25 cellular contexts compared by ENCODE assay signal in genomic region chr9:93020151-93020550, GRCh38. TPM values are rescaled to one million over a fixed set of nuclear protein-coding genes. Genes with fewer than 3 reads are reported as not detected.
DNase-seq lines count a peak whose midpoint lies in the region; ATAC-seq and TF ChIP-seq lines count a peak whose summit lies in the region.
"Had no signal": no experiment of that assay in that cellular context is flagged by ENCODE, and none has a peak within 500 bp of the region (broad histone marks: within the 10 kb centered on the region; RNA-seq: fewer than 3 reads in every experiment).

No MANE protein-coding gene starts in this region.

- H3K27ac ChIP-seq in CD4-positive, alpha-beta memory T cell (ENCODE audit: low read depth, low read length) = peak overlapping the region; percentile 41
- H3K27ac ChIP-seq in osteoblast (ENCODE audit: low read depth, low read length) = no peak overlapping the region
- H3K27ac ChIP-seq: dorsolateral prefrontal cortex, gastroesophageal sphincter, neutrophil, psoas muscle, tibial nerve had no signal

- H3K4me1 Mint-ChIP-seq in activated naive CD4-positive, alpha-beta T cell treated with anti-CD3 and anti-CD28 coated beads for 36 hours (ENCODE audit: low read depth) = peaks cover 56% of the 10 kb centered on the region
- H3K4me1 Mint-ChIP-seq in CD4-positive, alpha-beta memory T cell = peaks cover 25 to 75% (median 54%) of the 10 kb centered on the region in 4 donors
- peaks cover 66% of the 10 kb centered on the region for H3K4me1 Mint-ChIP-seq in activated CD8-positive, alpha-beta T cell treated with anti-CD3 and anti-CD28 coated beads, Interleukin-2, amount 10 ng/mL, durations not matched to agents 7 days and 5 days (ENCODE audit: low read depth)
- H3K4me1 Mint-ChIP-seq in MCF 10A (ENCODE audit: insufficient read depth, unreplicated experiment) (no peaks in the 10 kb centered on the region), osteocyte (ENCODE audit: unreplicated experiment) (no peaks in the 10 kb centered on the region)

- no peaks in the 10 kb centered on the region for H3K27me3 Mint-ChIP-seq in activated naive CD4-positive, alpha-beta T cell treated with anti-CD3 and anti-CD28 coated beads for 36 hours (ENCODE audit: low read depth)
- H3K27me3 Mint-ChIP-seq in CD4-positive, alpha-beta memory T cell = no peaks in the 10 kb centered on the region
- H3K27me3 Mint-ChIP-seq in activated CD8-positive, alpha-beta T cell treated with anti-CD3 and anti-CD28 coated beads, Interleukin-2, amount 10 ng/mL, durations not matched to agents 7 days and 5 days (ENCODE audit: low read depth) = no peaks in the 10 kb centered on the region
- H3K27me3 Mint-ChIP-seq in MCF 10A (ENCODE audit: insufficient read depth, unreplicated experiment) (peaks cover 29% of the 10 kb centered on the region), osteocyte (ENCODE audit: unreplicated experiment) (peaks cover 6% of the 10 kb centered on the region)
- H3K27me3 Mint-ChIP-seq: memory B cell had no signal

- ATAC-seq in activated CD8-positive, alpha-beta T cell treated with anti-CD3 and anti-CD28 coated beads, Interleukin-2, amount 10 ng/mL, durations not matched to agents 7 days and 5 days = no peak
- ATAC-seq in HG02970 (IDR thresholded peaks at IDR 0.05; ENCODE audit: low FRiP score, unreplicated experiment) = no peak
- ATAC-seq: gastroesophageal sphincter, GM12878, PC-3, psoas muscle had no signal

- no TSS peak for BruUV-seq in MCF 10A (replicated peaks; lab: Mats Ljungman, UMichigan)

- H3K36me3 Mint-ChIP-seq in activated naive CD4-positive, alpha-beta T cell treated with anti-CD3 and anti-CD28 coated beads for 36 hours (ENCODE audit: low read depth) = peaks cover 38% of the 10 kb centered on the region
- peaks cover 69 to 88% of the 10 kb centered on the region in 2 donors for H3K36me3 Mint-ChIP-seq in CD4-positive, alpha-beta memory T cell
- H3K36me3 Mint-ChIP-seq in activated CD8-positive, alpha-beta T cell treated with anti-CD3 and anti-CD28 coated beads, Interleukin-2, amount 10 ng/mL, durations not matched to agents 7 days and 5 days (ENCODE audit: low read depth) = peaks cover 70% of the 10 kb centered on the region
- H3K36me3 Mint-ChIP-seq in MCF 10A (ENCODE audit: insufficient read depth, unreplicated experiment) = no peaks in the 10 kb centered on the region
- no peaks in the 10 kb centered on the region for H3K36me3 Mint-ChIP-seq in osteocyte (ENCODE audit: unreplicated experiment)

- TF ChIP-seq CTCF in osteoblast (IDR thresholded peaks at IDR 0.05; ENCODE audit: extremely low read depth, low read depth, low read length) (no peak), MCF 10A (IDR thresholded peaks at IDR 0.05; ENCODE audit: unreplicated experiment) (no peak), osteocyte (IDR thresholded peaks at IDR 0.05) (no peak)

- intact Hi-C loops in activated naive CD4-positive, alpha-beta T cell treated with anti-CD3 and anti-CD28 coated beads for 36 hours (cut with micrococcal nuclease) = no loop called here
- intact Hi-C loops in CD4-positive, alpha-beta memory T cell (cut with micrococcal nuclease) = loop anchor here (1.0 kb wide), 1 partner anchor 8 kb away; no protein-coding TSS in a partner anchor
- intact Hi-C loops in MCF 10A (cut with micrococcal nuclease) = no loop called here

- H3K4me2 ChIP-seq in osteoblast (ENCODE audit: insufficient read depth, low read length) = no peak overlapping the region
- H3K4me2 ChIP-seq: BLaER1 treated with 17β-estradiol and CSF1 and Interleukin-3, amounts not matched to agents 10 nM and 100 nM had no signal

- H3K4me3 ChIP-seq in CD4-positive, alpha-beta memory T cell (ENCODE audit: low read length in 2 of 2) = no peak overlapping the region
- no peak overlapping the region for H3K4me3 ChIP-seq in osteoblast (ENCODE audit: insufficient read depth, low read length)
- H3K4me3 ChIP-seq: BLaER1 treated with 17β-estradiol and CSF1 and Interleukin-3, amounts not matched to agents 10 nM and 100 nM; dorsolateral prefrontal cortex; gastroesophageal sphincter; GM12878; HAP-1; psoas muscle; tibial nerve had no signal

- H3K9me3 Mint-ChIP-seq in activated naive CD4-positive, alpha-beta T cell treated with anti-CD3 and anti-CD28 coated beads for 36 hours = no peaks in the 10 kb centered on the region
- H3K9me3 Mint-ChIP-seq in CD4-positive, alpha-beta memory T cell = no peaks in the 10 kb centered on the region
- H3K9me3 Mint-ChIP-seq in activated CD8-positive, alpha-beta T cell treated with anti-CD3 and anti-CD28 coated beads, Interleukin-2, amount 10 ng/mL, durations not matched to agents 7 days and 5 days (ENCODE audit: insufficient read depth) = no peaks in the 10 kb centered on the region
- no peaks in the 10 kb centered on the region for H3K9me3 Mint-ChIP-seq in MCF 10A (ENCODE audit: unreplicated experiment)
- H3K9me3 Mint-ChIP-seq in osteocyte (ENCODE audit: unreplicated experiment) = no peaks in the 10 kb centered on the region
- H3K9me3 Mint-ChIP-seq: memory B cell had no signal

- H3K4me1 ChIP-seq in CD4-positive, alpha-beta memory T cell (ENCODE audit: insufficient read depth, low read length) = peaks cover 45% of the 10 kb centered on the region
- H3K4me1 ChIP-seq in osteoblast (ENCODE audit: insufficient read depth, low read length) = no peaks in the 10 kb centered on the region
- H3K4me1 ChIP-seq: gastroesophageal sphincter, HAP-1, psoas muscle, tibial nerve had no signal

- no peaks in the 10 kb centered on the region for H3K27me3 ChIP-seq in CD4-positive, alpha-beta memory T cell (ENCODE audit: insufficient read depth, low read length)
- peaks cover 6% of the 10 kb centered on the region for H3K27me3 ChIP-seq in osteoblast (ENCODE audit: insufficient read depth, low read length)
- H3K27me3 ChIP-seq: BLaER1 treated with 17β-estradiol and CSF1 and Interleukin-3, amounts not matched to agents 10 nM and 100 nM; dorsolateral prefrontal cortex; neutrophil; tibial nerve had no signal

- H3K4me3 Mint-ChIP-seq in activated naive CD4-positive, alpha-beta T cell treated with anti-CD3 and anti-CD28 coated beads for 36 hours = no peak overlapping the region
- no peak overlapping the region for H3K4me3 Mint-ChIP-seq in CD4-positive, alpha-beta memory T cell
- no peak overlapping the region for H3K4me3 Mint-ChIP-seq in activated CD8-positive, alpha-beta T cell treated with anti-CD3 and anti-CD28 coated beads, Interleukin-2, amount 10 ng/mL, durations not matched to agents 7 days and 5 days
- no peak overlapping the region for H3K4me3 Mint-ChIP-seq in MCF 10A (ENCODE audit: unreplicated experiment)
- H3K4me3 Mint-ChIP-seq in osteocyte (ENCODE audit: unreplicated experiment) = no peak overlapping the region
- H3K4me3 Mint-ChIP-seq: memory B cell had no signal

- H3K36me3 ChIP-seq in CD4-positive, alpha-beta memory T cell (ENCODE audit: insufficient read depth, low read length) = peaks cover 83% of the 10 kb centered on the region
- no peaks in the 10 kb centered on the region for H3K36me3 ChIP-seq in osteoblast (ENCODE audit: insufficient read depth, low read length)
- H3K36me3 ChIP-seq: gastroesophageal sphincter, HAP-1 had no signal

- no peak for DNase-seq in activated naive CD4-positive, alpha-beta T cell treated with anti-CD3 and anti-CD28 coated beads for 36 hours
- DNase-seq in activated naive CD4-positive, alpha-beta T cell (lab: John Stamatoyannopoulos, UW) = no peak
- DNase-seq in CD4-positive, alpha-beta memory T cell = peak in 1 of 5 donors; percentile 24
- DNase-seq in activated CD8-positive, alpha-beta T cell treated with anti-CD3 and anti-CD28 coated beads, Interleukin-2, amount 10 ng/mL, durations not matched to agents 7 days and 5 days = no peak
- DNase-seq in osteoblast (ENCODE audit: insufficient read length, low spot score, missing footprints) = peak; percentile 58
- no peak for DNase-seq in MCF 10A (ENCODE audit: unreplicated experiment)
- no peak for DNase-seq in osteocyte (ENCODE audit: extremely low spot score, unreplicated experiment)
- DNase-seq: activated T-cell treated with anti-CD3 and anti-CD28 coated beads, Interleukin-2, amount 50 U/mL, for 48 hours; hippocampal formation; left colon; NCI-H1105; NCI-H1930; NCI-H524 treated with DMSO at 0.1 percent for 48 hours; NK-92 treated with Interleukin-12 subunit alpha and Interleukin-12 subunit beta, amount 100 ng/mL, for 24 hours; PC-3; psoas muscle had no signal

- no peaks in the 10 kb centered on the region for H4K20me1 ChIP-seq in osteoblast (ENCODE audit: insufficient read depth, low read length)

- peak overlapping the region; percentile 88 for H3K27ac Mint-ChIP-seq in activated naive CD4-positive, alpha-beta T cell treated with anti-CD3 and anti-CD28 coated beads for 36 hours
- H3K27ac Mint-ChIP-seq in CD4-positive, alpha-beta memory T cell = peak overlapping the region; percentile 41 to 99 (median 92)
- H3K27ac Mint-ChIP-seq in activated CD8-positive, alpha-beta T cell treated with anti-CD3 and anti-CD28 coated beads, Interleukin-2, amount 10 ng/mL, durations not matched to agents 7 days and 5 days = peak overlapping the region; percentile 87
- H3K27ac Mint-ChIP-seq in MCF 10A (ENCODE audit: low read depth, unreplicated experiment) (no peak overlapping the region), osteocyte (ENCODE audit: unreplicated experiment) (no peak overlapping the region)
- H3K27ac Mint-ChIP-seq: memory B cell had no signal

- CTCF ChIA-PET in activated naive CD4-positive, alpha-beta T cell treated with anti-CD3 and anti-CD28 coated beads for 36 hours (lab: Charles Lee) = interaction anchor here (1.5 kb wide), 1 partner anchor 16 kb away, joined by 5 read pairs; no protein-coding TSS in a partner anchor
- CTCF ChIA-PET in CD4-positive, alpha-beta memory T cell (lab: Charles Lee; ENCODE audit: partially characterized antibody) = interaction anchor here (2.2 kb wide), 1 partner anchor 17 kb away, joined by 7 read pairs; no protein-coding TSS in a partner anchor
- CTCF ChIA-PET in activated CD8-positive, alpha-beta T cell treated with anti-CD3 and anti-CD28 coated beads, Interleukin-2, amount 10 ng/mL, durations not matched to agents 7 days and 5 days (lab: Charles Lee) = interaction anchor here (1.1 to 2.4 kb wide), 4 partner anchors 17 to 283 kb away, joined by 3 to 16 read pairs (median 6); no protein-coding TSS in a partner anchor
- CTCF ChIA-PET in MCF 10A (lab: Yijun Ruan, JAX) = no interaction called here

- H3K79me2 ChIP-seq in osteoblast (ENCODE audit: insufficient read depth, low read length) = no peaks in the 10 kb centered on the region

- POLR2A ChIA-PET in CD4-positive, alpha-beta memory T cell (lab: Charles Lee; ENCODE audit: partially characterized antibody) = interaction anchor here (0.7 to 22.5 kb wide), 11 partner anchors 14 to 104 kb away, joined by 3 to 322 read pairs (median 3); no protein-coding TSS in a partner anchor
- POLR2A ChIA-PET in activated CD8-positive, alpha-beta T cell treated with anti-CD3 and anti-CD28 coated beads, Interleukin-2, amount 10 ng/mL, durations not matched to agents 7 days and 5 days (lab: Charles Lee) = interaction anchor here (1.0 to 1.9 kb wide), 2 partner anchors 10 to 11 kb away, joined by 3 to 9 read pairs; no protein-coding TSS in a partner anchor
- POLR2A ChIA-PET in MCF 10A (lab: Yijun Ruan, JAX) = no interaction called here

- H3K9me3 ChIP-seq in CD4-positive, alpha-beta memory T cell (ENCODE audit: control insufficient read depth in 1 of 2, low read length in 2 of 2) = no peaks in the 10 kb centered on the region
- H3K9me3 ChIP-seq in osteoblast (ENCODE audit: low read depth, low read length) = no peaks in the 10 kb centered on the region
- H3K9me3 ChIP-seq: BLaER1 treated with 17β-estradiol and CSF1 and Interleukin-3, amounts not matched to agents 10 nM and 100 nM; gastroesophageal sphincter; HAP-1; psoas muscle; tibial nerve had no signal

- H2AFZ ChIP-seq in osteoblast (ENCODE audit: low read length) = no peak overlapping the region

RNA-seq across cellular contexts. Expression of gene SUSD3, which starts 38.4 kb away (rescaled TPM):
- total RNA-seq in activated naive CD4-positive, alpha-beta T cell treated with anti-CD3 and anti-CD28 coated beads for 36 hours = 10 to 100 TPM; 62.7 to 68.3 TPM
- 10 to 100 TPM; 58.3 to 63.7 TPM for total RNA-seq in CD4-positive, alpha-beta memory T cell
- polyA plus RNA-seq in CD4-positive, alpha-beta memory T cell = 100 to 1,000 TPM; 149 to 199 TPM
- total RNA-seq in activated CD8-positive, alpha-beta T cell treated with anti-CD3 and anti-CD28 coated beads, Interleukin-2, amount 10 ng/mL, durations not matched to agents 7 days and 5 days = 10 to 100 TPM; 57.9 to 59.6 TPM
- total RNA-seq in osteoblast (0.36 and 0.88 TPM in 2 replicates), MCF 10A (2022) (not detected in 2 replicates), osteocyte (not detected in 2 replicates)

Comparison
In these comparisons a context has a peak if more than half of its experiments do, and no peak if none do; other contexts are left out.
1. H3K27ac Mint-ChIP-seq: peak in activated naive CD4-positive, alpha-beta T cell treated with anti-CD3 and anti-CD28 coated beads for 36 hours (single experiment), CD4-positive, alpha-beta memory T cell (7 of 7) and activated CD8-positive, alpha-beta T cell treated with anti-CD3 and anti-CD28 coated beads, Interleukin-2, amount 10 ng/mL, durations not matched to agents 7 days and 5 days (single experiment); none in MCF 10A (single experiment) and osteocyte (single experiment).
2. RNA of gene SUSD3, which starts 38.4 kb away (total RNA-seq): 62.7 to 68.3 TPM in activated naive CD4-positive, alpha-beta T cell treated with anti-CD3 and anti-CD28 coated beads for 36 hours, 58.3 to 63.7 TPM in CD4-positive, alpha-beta memory T cell and 57.9 to 59.6 TPM in activated CD8-positive, alpha-beta T cell treated with anti-CD3 and anti-CD28 coated beads, Interleukin-2, amount 10 ng/mL, durations not matched to agents 7 days and 5 days; 0.36 to 0.88 TPM in osteoblast, not detected in MCF 10A and not detected in osteocyte; every median in the first group is over 10 times any median in the second.